Comparison of ENCODE assay signal across 23 cellular contexts in genomic region chr7:50415844-50416243, GRCh38. TPM values are rescaled to one million over a fixed set of nuclear protein-coding genes. Genes with fewer than 3 reads are reported as not detected.
DNase-seq lines count a peak whose midpoint lies in the region; ATAC-seq, FAIRE-seq and TF ChIP-seq lines count a peak whose summit lies in the region.
"Had no signal": no experiment of that assay in that cellular context is flagged by ENCODE, and none has a peak within 500 bp of the region (broad histone marks: within the 10 kb centered on the region; RNA-seq: fewer than 3 reads in every experiment).

No MANE protein-coding gene starts in this region.

- ATAC-seq in CD4-positive, alpha-beta T cell (ENCODE audit: poor library complexity): peak; percentile 42
- ATAC-seq in T-cell (replicated peaks in 1 of 4) (peak in 2 of 4 experiments; percentile 5 to 66), GM21723 (IDR thresholded peaks at IDR 0.05; ENCODE audit: unreplicated experiment) (no peak)
- ATAC-seq: natural killer cell treated with Interleukin-12 subunit alpha and Interleukin-12 subunit beta and Interleukin-15 and Interleukin-18, amount 100 ng/mL, for 72 hours; SK-N-SH treated with all-trans-retinoic acid at 6 μM for 48 hours had no signal

- FAIRE-seq in GM19239 (lab: Jason Lieb, UNC): no peak
- FAIRE-seq: H54 had no signal

- H3K9me3 ChIP-seq in CD4-positive, alpha-beta T cell (ENCODE audit: control insufficient read depth, low read length): no peaks in the 10 kb centered on the region
- H3K9me3 ChIP-seq: ovary, upper lobe of left lung had no signal

- H3K27ac Mint-ChIP-seq in T-helper 2 cell treated with Interferon-gamma antibody and Interleukin-4, amounts not matched to agents 5 μg/mL and 100 μg/mL, for 36 hours: no peak overlapping the region
- H3K27ac Mint-ChIP-seq in CD4-positive, alpha-beta T cell: peak overlapping the region; percentile 76
- H3K27ac Mint-ChIP-seq in T-cell: peak overlapping the region; percentile 72 to 84
- H3K27ac Mint-ChIP-seq in dendritic cell treated with granulocyte-macrophage colony-stimulating factor and Interleukin-4, amounts not matched to agents 40 ng/mL and 50 ng/mL, for 4 days: peak overlapping the region; percentile 80
- H3K27ac Mint-ChIP-seq: natural killer cell treated with Interleukin-12 subunit alpha and Interleukin-12 subunit beta and Interleukin-15 and Interleukin-18, amount 100 ng/mL, for 72 hours had no signal

- H3K9me3 Mint-ChIP-seq in T-helper 2 cell treated with Interferon-gamma antibody and Interleukin-4, amounts not matched to agents 5 μg/mL and 100 μg/mL, for 36 hours: no peaks in the 10 kb centered on the region
- no peaks in the 10 kb centered on the region for H3K9me3 Mint-ChIP-seq in CD4-positive, alpha-beta T cell
- H3K9me3 Mint-ChIP-seq in T-cell: no peaks in the 10 kb centered on the region
- H3K9me3 Mint-ChIP-seq in dendritic cell treated with granulocyte-macrophage colony-stimulating factor and Interleukin-4, amounts not matched to agents 40 ng/mL and 50 ng/mL, for 4 days: no peaks in the 10 kb centered on the region
- H3K9me3 Mint-ChIP-seq: immature natural killer cell; natural killer cell treated with Interleukin-12 subunit alpha and Interleukin-12 subunit beta and Interleukin-15 and Interleukin-18, amount 100 ng/mL, for 72 hours had no signal

- POLR2A ChIA-PET in CD4-positive, alpha-beta T cell (lab: Charles Lee): interaction anchor here (1.1 kb wide), 1 partner anchor 8 kb away, joined by 3 read pairs; no protein-coding TSS in a partner anchor
- POLR2A ChIA-PET in T-cell (lab: Charles Lee): interaction anchor here in 1 of 2 donors (0.6 kb wide), 1 partner anchor 31 kb away, joined by 3 read pairs; no protein-coding TSS in a partner anchor

- H3K36me3 Mint-ChIP-seq in T-helper 2 cell treated with Interferon-gamma antibody and Interleukin-4, amounts not matched to agents 5 μg/mL and 100 μg/mL, for 36 hours (ENCODE audit: low read depth): no peaks in the 10 kb centered on the region
- no peaks in the 10 kb centered on the region for H3K36me3 Mint-ChIP-seq in CD4-positive, alpha-beta T cell (ENCODE audit: low read depth)
- no peaks in the 10 kb centered on the region for H3K36me3 Mint-ChIP-seq in T-cell
- H3K36me3 Mint-ChIP-seq in dendritic cell treated with granulocyte-macrophage colony-stimulating factor and Interleukin-4, amounts not matched to agents 40 ng/mL and 50 ng/mL, for 4 days (ENCODE audit: low read depth): peaks cover 5% of the 10 kb centered on the region
- H3K36me3 Mint-ChIP-seq: natural killer cell treated with Interleukin-12 subunit alpha and Interleukin-12 subunit beta and Interleukin-15 and Interleukin-18, amount 100 ng/mL, for 72 hours had no signal

- no peaks in the 10 kb centered on the region for H3K27me3 ChIP-seq in CD4-positive, alpha-beta T cell (ENCODE audit: control insufficient read depth, insufficient read depth, low read length)
- H3K27me3 ChIP-seq: ovary, upper lobe of left lung had no signal

- H3K4me3 Mint-ChIP-seq in T-helper 2 cell treated with Interferon-gamma antibody and Interleukin-4, amounts not matched to agents 5 μg/mL and 100 μg/mL, for 36 hours: peak overlapping the region; percentile 68
- peak overlapping the region; percentile 65 for H3K4me3 Mint-ChIP-seq in CD4-positive, alpha-beta T cell
- H3K4me3 Mint-ChIP-seq in T-cell: peak overlapping the region; percentile 31 to 83 (median 45)
- H3K4me3 Mint-ChIP-seq in dendritic cell treated with granulocyte-macrophage colony-stimulating factor and Interleukin-4, amounts not matched to agents 40 ng/mL and 50 ng/mL, for 4 days: no peak overlapping the region
- H3K4me3 Mint-ChIP-seq: immature natural killer cell; natural killer cell treated with Interleukin-12 subunit alpha and Interleukin-12 subunit beta and Interleukin-15 and Interleukin-18, amount 100 ng/mL, for 72 hours had no signal

- DNase-seq in T-helper 2 cell treated with Interferon-gamma antibody and Interleukin-4, amounts not matched to agents 5 μg/mL and 100 μg/mL, for 36 hours (ENCODE audit: low spot score): no peak
- DNase-seq in T-helper 2 cell (no peak), T-cell (no peak), GM19239 (ENCODE audit: insufficient read length, low spot score) (no peak), posterior cingulate gyrus (no peak)
- no peak for DNase-seq in CD4-positive, alpha-beta T cell
- DNase-seq: 8988T; activated CD4-positive, CD25-positive, alpha-beta regulatory T cell treated with anti-CD3 and anti-CD28 coated beads, Interleukin-2, amount 50 U/mL, for 72 hours; activated gamma-delta T cell treated with Interleukin-2 at 50 U/mL for 16 hours; cerebellar nuclear complex; immature natural killer cell; NCI-H1436; NCI-H2107; ovary; right cardiac atrium; stimulated activated CD4-positive, alpha-beta T cell treated with anti-CD3 and anti-CD28 coated beads, Interleukin-12 subunit alpha, Interleukin-12 subunit beta, amount 100 ng/mL, for 4 hours; stimulated activated CD4-positive, alpha-beta T cell treated with anti-CD3 and anti-CD28 coated beads, Interleukin-4, amount 100 ng/mL, for 4 hours; upper lobe of left lung had no signal

- no peaks in the 10 kb centered on the region for H3K27me3 Mint-ChIP-seq in T-helper 2 cell treated with Interferon-gamma antibody and Interleukin-4, amounts not matched to agents 5 μg/mL and 100 μg/mL, for 36 hours (ENCODE audit: low read depth)
- H3K27me3 Mint-ChIP-seq in CD4-positive, alpha-beta T cell: no peaks in the 10 kb centered on the region
- H3K27me3 Mint-ChIP-seq in T-cell: no peaks in the 10 kb centered on the region
- no peaks in the 10 kb centered on the region for H3K27me3 Mint-ChIP-seq in dendritic cell treated with granulocyte-macrophage colony-stimulating factor and Interleukin-4, amounts not matched to agents 40 ng/mL and 50 ng/mL, for 4 days
- H3K27me3 Mint-ChIP-seq: natural killer cell treated with Interleukin-12 subunit alpha and Interleukin-12 subunit beta and Interleukin-15 and Interleukin-18, amount 100 ng/mL, for 72 hours had no signal

- peaks cover 30% of the 10 kb centered on the region for H3K4me1 Mint-ChIP-seq in T-helper 2 cell treated with Interferon-gamma antibody and Interleukin-4, amounts not matched to agents 5 μg/mL and 100 μg/mL, for 36 hours (ENCODE audit: low read depth)
- peaks cover 31% of the 10 kb centered on the region for H3K4me1 Mint-ChIP-seq in CD4-positive, alpha-beta T cell (ENCODE audit: low read depth)
- H3K4me1 Mint-ChIP-seq in T-cell: peaks cover 30 to 47% (median 31%) of the 10 kb centered on the region in 3 donors
- peaks cover 68% of the 10 kb centered on the region for H3K4me1 Mint-ChIP-seq in dendritic cell treated with granulocyte-macrophage colony-stimulating factor and Interleukin-4, amounts not matched to agents 40 ng/mL and 50 ng/mL, for 4 days (ENCODE audit: low read depth)

- no peak for TF ChIP-seq CTCF in CD4-positive, alpha-beta T cell (IDR thresholded peaks at IDR 0.05)

- H3K27ac ChIP-seq in CD4-positive, alpha-beta T cell (ENCODE audit: low read depth, low read length): no peak overlapping the region
- H3K27ac ChIP-seq: ovary, upper lobe of left lung had no signal

- CTCF ChIA-PET in CD4-positive, alpha-beta T cell (lab: Charles Lee): interaction anchor here (3.3 kb wide), 1 partner anchor 323 kb away, joined by 13 read pairs; the partner anchor contains the start of gene ZPBP
- CTCF ChIA-PET in T-cell (lab: Charles Lee): interaction anchor here in 1 of 2 donors (0.6 to 1.1 kb wide), 4 partner anchors 26 to 747 kb away, joined by 3 to 4 read pairs (median 3); no protein-coding TSS in a partner anchor

- intact Hi-C loops in CD4-positive, alpha-beta T cell (cut with DNase I, micrococcal nuclease): loop anchor here in 1 of 2 experiments (2.0 to 5.0 kb wide), 2 partner anchors 45 to 119 kb away; no protein-coding TSS in a partner anchor
- intact Hi-C loops in dendritic cell treated with granulocyte-macrophage colony-stimulating factor and Interleukin-4, amounts not matched to agents 40 ng/mL and 50 ng/mL, for 4 days (cut with micrococcal nuclease): loop anchor here (2.0 to 10.0 kb wide), 3 partner anchors 59 to 211 kb away; partner anchors contain the start of gene IKZF1
- intact Hi-C loops in posterior cingulate gyrus (cut with DNase I): loop anchor here (5.0 kb wide), 1 partner anchor 209 kb away; no protein-coding TSS in a partner anchor

RNA-seq across cellular contexts. Expression of gene FIGNL1, which starts 34.3 kb away (rescaled TPM):
- total RNA-seq in CD4-positive, alpha-beta T cell: 10 to 100 TPM; 10.4 to 11.5 TPM
- 10 to 100 TPM; 10.3 to 17.1 (median 14.5) TPM for total RNA-seq in T-cell
